ENCODE assay signal across 1 cellular context in the genomic region with DNA sequence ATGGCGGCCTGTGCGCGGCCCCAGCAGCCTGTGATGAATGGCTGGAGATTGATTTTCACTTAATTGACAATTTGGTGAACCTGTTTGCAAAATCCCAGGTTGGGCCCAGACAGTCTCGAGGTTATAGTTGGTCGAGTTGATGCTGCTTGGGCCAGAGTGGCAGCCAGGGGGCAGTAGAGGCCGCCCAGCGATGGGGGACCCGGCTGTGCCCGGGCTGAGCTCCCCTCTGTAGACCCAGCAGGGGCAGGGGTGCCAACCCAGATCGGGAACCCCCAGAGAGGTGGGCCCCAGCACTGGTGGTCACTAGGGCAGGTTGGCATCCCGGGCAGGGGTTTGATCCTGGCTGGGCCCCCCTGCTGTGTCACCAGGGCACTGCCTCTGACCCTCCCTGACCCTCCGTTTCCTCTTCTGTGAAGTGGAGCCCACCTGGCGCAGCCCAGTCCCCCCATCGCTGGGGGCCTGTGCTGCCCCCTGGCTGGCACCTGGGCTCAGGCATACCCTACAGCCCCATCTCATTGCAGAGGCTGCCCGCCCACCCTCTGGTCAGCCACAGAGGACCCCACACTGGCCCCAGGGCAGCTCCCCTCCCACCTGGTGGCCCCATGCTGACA.
A peak's percentile ranks its signal among the peaks of the same experiment; 100 is the strongest.
TF ChIP-seq lines count a peak whose summit lies in the region.

No MANE protein-coding gene starts in this region.

TF ChIP-seq in HEK293, 187 proteins besides CTCF, POLR2A, EP300 and RAD21 (continued from another document):
- TF ChIP-seq, protein P1, sequence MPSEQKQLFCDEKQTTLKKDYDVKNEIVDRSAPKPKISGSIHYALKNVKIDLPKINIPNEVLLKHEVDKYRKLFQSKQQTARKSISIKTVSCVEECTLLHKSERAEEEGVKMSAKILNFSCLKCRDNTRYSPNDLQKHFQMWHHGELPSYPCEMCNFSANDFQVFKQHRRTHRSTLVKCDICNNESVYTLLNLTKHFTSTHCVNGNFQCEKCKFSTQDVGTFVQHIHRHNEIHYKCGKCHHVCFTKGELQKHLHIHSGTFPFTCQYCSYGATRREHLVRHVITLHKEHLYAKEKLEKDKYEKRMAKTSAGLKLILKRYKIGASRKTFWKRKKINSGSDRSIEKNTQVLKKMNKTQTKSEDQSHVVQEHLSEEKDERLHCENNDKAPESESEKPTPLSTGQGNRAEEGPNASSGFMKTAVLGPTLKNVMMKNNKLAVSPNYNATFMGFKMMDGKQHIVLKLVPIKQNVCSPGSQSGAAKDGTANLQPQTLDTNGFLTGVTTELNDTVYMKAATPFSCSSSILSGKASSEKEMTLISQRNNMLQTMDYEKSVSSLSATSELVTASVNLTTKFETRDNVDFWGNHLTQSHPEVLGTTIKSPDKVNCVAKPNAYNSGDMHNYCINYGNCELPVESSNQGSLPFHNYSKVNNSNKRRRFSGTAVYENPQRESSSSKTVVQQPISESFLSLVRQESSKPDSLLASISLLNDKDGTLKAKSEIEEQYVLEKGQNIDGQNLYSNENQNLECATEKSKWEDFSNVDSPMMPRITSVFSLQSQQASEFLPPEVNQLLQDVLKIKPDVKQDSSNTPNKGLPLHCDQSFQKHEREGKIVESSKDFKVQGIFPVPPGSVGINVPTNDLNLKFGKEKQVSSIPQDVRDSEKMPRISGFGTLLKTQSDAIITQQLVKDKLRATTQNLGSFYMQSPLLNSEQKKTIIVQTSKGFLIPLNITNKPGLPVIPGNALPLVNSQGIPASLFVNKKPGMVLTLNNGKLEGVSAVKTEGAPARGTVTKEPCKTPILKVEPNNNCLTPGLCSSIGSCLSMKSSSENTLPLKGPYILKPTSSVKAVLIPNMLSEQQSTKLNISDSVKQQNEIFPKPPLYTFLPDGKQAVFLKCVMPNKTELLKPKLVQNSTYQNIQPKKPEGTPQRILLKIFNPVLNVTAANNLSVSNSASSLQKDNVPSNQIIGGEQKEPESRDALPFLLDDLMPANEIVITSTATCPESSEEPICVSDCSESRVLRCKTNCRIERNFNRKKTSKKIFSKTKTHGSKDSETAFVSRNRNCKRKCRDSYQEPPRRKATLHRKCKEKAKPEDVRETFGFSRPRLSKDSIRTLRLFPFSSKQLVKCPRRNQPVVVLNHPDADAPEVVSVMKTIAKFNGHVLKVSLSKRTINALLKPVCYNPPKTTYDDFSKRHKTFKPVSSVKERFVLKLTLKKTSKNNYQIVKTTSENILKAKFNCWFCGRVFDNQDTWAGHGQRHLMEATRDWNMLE (tag by site-specific recombination; conservative IDR thresholded peaks at IDR 0.05; ENCODE audit: low read depth), result no peak
- no peak for TF ChIP-seq ZNF677 (tag by site-specific recombination; IDR thresholded peaks at IDR 0.05)
- TF ChIP-seq ZNF48 (tag by site-specific recombination; IDR thresholded peaks at IDR 0.05), result no peak
- no peak for TF ChIP-seq ZNF114 (tag by site-specific recombination; IDR thresholded peaks at IDR 0.05)
- peak; percentile 70 for TF ChIP-seq HIC1 (tag by site-specific recombination; IDR thresholded peaks at IDR 0.05)
- TF ChIP-seq, protein P2, sequence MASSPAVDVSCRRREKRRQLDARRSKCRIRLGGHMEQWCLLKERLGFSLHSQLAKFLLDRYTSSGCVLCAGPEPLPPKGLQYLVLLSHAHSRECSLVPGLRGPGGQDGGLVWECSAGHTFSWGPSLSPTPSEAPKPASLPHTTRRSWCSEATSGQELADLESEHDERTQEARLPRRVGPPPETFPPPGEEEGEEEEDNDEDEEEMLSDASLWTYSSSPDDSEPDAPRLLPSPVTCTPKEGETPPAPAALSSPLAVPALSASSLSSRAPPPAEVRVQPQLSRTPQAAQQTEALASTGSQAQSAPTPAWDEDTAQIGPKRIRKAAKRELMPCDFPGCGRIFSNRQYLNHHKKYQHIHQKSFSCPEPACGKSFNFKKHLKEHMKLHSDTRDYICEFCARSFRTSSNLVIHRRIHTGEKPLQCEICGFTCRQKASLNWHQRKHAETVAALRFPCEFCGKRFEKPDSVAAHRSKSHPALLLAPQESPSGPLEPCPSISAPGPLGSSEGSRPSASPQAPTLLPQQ (tag by site-specific recombination; IDR thresholded peaks at IDR 0.05), result no peak
- TF ChIP-seq SP7 (tag by site-specific recombination; IDR thresholded peaks at IDR 0.05), result peak; percentile 14; the same call in 1 of the 2 replicates
- no peak for TF ChIP-seq ZFP69B (tag by site-specific recombination; IDR thresholded peaks at IDR 0.05)
- peak; percentile 42 for TF ChIP-seq ZNF654 (tag by site-specific recombination; IDR thresholded peaks at IDR 0.05; ENCODE audit: low read depth)
- TF ChIP-seq, protein P3, sequence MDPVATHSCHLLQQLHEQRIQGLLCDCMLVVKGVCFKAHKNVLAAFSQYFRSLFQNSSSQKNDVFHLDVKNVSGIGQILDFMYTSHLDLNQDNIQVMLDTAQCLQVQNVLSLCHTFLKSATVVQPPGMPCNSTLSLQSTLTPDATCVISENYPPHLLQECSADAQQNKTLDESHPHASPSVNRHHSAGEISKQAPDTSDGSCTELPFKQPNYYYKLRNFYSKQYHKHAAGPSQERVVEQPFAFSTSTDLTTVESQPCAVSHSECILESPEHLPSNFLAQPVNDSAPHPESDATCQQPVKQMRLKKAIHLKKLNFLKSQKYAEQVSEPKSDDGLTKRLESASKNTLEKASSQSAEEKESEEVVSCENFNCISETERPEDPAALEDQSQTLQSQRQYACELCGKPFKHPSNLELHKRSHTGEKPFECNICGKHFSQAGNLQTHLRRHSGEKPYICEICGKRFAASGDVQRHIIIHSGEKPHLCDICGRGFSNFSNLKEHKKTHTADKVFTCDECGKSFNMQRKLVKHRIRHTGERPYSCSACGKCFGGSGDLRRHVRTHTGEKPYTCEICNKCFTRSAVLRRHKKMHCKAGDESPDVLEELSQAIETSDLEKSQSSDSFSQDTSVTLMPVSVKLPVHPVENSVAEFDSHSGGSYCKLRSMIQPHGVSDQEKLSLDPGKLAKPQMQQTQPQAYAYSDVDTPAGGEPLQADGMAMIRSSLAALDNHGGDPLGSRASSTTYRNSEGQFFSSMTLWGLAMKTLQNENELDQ (tag by site-specific recombination; IDR thresholded peaks at IDR 0.05; ENCODE audit: low read depth), result no peak
- no peak for TF ChIP-seq BCL11A (tag by site-specific recombination; IDR thresholded peaks at IDR 0.05; ENCODE audit: low read depth)
- TF ChIP-seq, protein P4, sequence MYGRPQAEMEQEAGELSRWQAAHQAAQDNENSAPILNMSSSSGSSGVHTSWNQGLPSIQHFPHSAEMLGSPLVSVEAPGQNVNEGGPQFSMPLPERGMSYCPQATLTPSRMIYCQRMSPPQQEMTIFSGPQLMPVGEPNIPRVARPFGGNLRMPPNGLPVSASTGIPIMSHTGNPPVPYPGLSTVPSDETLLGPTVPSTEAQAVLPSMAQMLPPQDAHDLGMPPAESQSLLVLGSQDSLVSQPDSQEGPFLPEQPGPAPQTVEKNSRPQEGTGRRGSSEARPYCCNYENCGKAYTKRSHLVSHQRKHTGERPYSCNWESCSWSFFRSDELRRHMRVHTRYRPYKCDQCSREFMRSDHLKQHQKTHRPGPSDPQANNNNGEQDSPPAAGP (tag by site-specific recombination; IDR thresholded peaks at IDR 0.05), result 0 out of 2 replicates have a peak, but pooled peaks have one; percentile 37
